ENCODE assay signal across 8 cellular contexts in the genomic region with DNA sequence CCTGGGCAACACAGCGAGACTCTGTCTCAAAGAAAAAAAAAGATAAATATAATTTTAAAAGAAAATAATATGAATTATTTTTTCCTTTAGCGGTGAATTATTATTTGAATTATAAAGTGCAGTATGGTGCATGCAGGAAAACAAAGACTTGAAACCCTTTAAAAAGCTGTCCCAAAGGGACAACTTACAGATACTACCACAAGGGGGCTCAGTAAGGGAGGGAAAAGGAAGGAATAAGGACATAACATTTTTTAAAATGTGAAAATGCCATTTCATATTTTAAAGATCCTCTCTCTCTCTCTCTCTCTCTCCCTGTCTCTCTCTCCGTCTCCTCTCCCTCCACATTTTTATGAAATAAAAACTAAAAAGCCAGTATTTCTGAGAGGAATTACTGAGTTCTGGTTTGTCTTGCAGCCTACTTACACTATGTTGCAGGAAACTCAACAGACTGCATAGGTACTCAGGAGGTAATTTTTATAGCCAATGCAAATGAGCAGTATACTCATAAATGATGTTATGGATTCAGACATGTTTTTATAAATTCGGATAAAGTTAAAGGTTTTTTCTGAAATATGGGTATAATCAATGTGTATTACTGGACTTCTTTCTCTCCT.
DNase-seq lines count a peak whose midpoint lies in the region; ATAC-seq and TF ChIP-seq lines count a peak whose summit lies in the region.

No MANE protein-coding gene starts in this region.

- no peak overlapping the region for H2AFZ ChIP-seq in GM23338

- H3K27ac Mint-ChIP-seq in GM23338: no peak overlapping the region
- H3K27ac Mint-ChIP-seq in brain: no peak overlapping the region
- H3K27ac Mint-ChIP-seq in nephron: no peak overlapping the region
- no peak overlapping the region for H3K27ac Mint-ChIP-seq in activated CD8-positive, alpha-beta memory T cell treated with anti-CD3 and anti-CD28 coated beads, Interleukin-2, amount 10 ng/mL, durations not matched to agents 7 days and 5 days

- H3K4me1 Mint-ChIP-seq in GM23338 (no peaks in the 10 kb centered on the region), brain (peaks cover 14% of the 10 kb centered on the region), nephron (no peaks in the 10 kb centered on the region)
- peaks cover 1% of the 10 kb centered on the region for H3K4me1 Mint-ChIP-seq in activated CD8-positive, alpha-beta memory T cell treated with anti-CD3 and anti-CD28 coated beads, Interleukin-2, amount 10 ng/mL, durations not matched to agents 7 days and 5 days

- H3K27me3 Mint-ChIP-seq in GM23338 (ENCODE audit: insufficient read depth, low read depth, poor library complexity): no peaks in the 10 kb centered on the region
- no peaks in the 10 kb centered on the region for H3K27me3 Mint-ChIP-seq in brain
- no peaks in the 10 kb centered on the region for H3K27me3 Mint-ChIP-seq in nephron (ENCODE audit: low read depth)
- H3K27me3 Mint-ChIP-seq in activated CD8-positive, alpha-beta memory T cell treated with anti-CD3 and anti-CD28 coated beads, Interleukin-2, amount 10 ng/mL, durations not matched to agents 7 days and 5 days: peaks cover 2% of the 10 kb centered on the region

- H4K20me1 ChIP-seq in GM23338 (replicated peaks; ENCODE audit: insufficient read depth): no peaks in the 10 kb centered on the region

- CTCF ChIA-PET in activated CD8-positive, alpha-beta memory T cell treated with anti-CD3 and anti-CD28 coated beads, Interleukin-2, amount 10 ng/mL, durations not matched to agents 7 days and 5 days (lab: Charles Lee): no interaction called here

- no peaks in the 10 kb centered on the region for H3K36me3 Mint-ChIP-seq in GM23338 (ENCODE audit: low read depth)
- H3K36me3 Mint-ChIP-seq in brain: no peaks in the 10 kb centered on the region
- no peaks in the 10 kb centered on the region for H3K36me3 Mint-ChIP-seq in nephron (ENCODE audit: low read depth)
- H3K36me3 Mint-ChIP-seq in activated CD8-positive, alpha-beta memory T cell treated with anti-CD3 and anti-CD28 coated beads, Interleukin-2, amount 10 ng/mL, durations not matched to agents 7 days and 5 days: no peaks in the 10 kb centered on the region

- H3K9me3 Mint-ChIP-seq in GM23338: no peaks in the 10 kb centered on the region
- H3K9me3 Mint-ChIP-seq in brain: peaks cover 0 to 3% (median 0%) of the 10 kb centered on the region in 5 experiments
- H3K9me3 Mint-ChIP-seq in nephron: no peaks in the 10 kb centered on the region
- no peaks in the 10 kb centered on the region for H3K9me3 Mint-ChIP-seq in activated CD8-positive, alpha-beta memory T cell treated with anti-CD3 and anti-CD28 coated beads, Interleukin-2, amount 10 ng/mL, durations not matched to agents 7 days and 5 days (ENCODE audit: low read depth)

- H3K4me2 ChIP-seq in GM23338: no peak overlapping the region

- peak; percentile 70 to 82 for TF ChIP-seq CTCF in GM23338 (conservative IDR thresholded peaks at IDR 0.05; ENCODE audit: low read depth in 2 of 2)
- TF ChIP-seq CTCF in brain (conservative IDR thresholded peaks at IDR 0.05): peak; percentile 74 to 79
- TF ChIP-seq CTCF in nephron (IDR thresholded peaks at IDR 0.05; ENCODE audit: unreplicated experiment in 3 of 3): peak; percentile 54 to 68 (median 68)

- H3K4me3 Mint-ChIP-seq in GM23338: no peak overlapping the region
- H3K4me3 Mint-ChIP-seq in brain: no peak overlapping the region
- no peak overlapping the region for H3K4me3 Mint-ChIP-seq in nephron
- H3K4me3 Mint-ChIP-seq in activated CD8-positive, alpha-beta memory T cell treated with anti-CD3 and anti-CD28 coated beads, Interleukin-2, amount 10 ng/mL, durations not matched to agents 7 days and 5 days: no peak overlapping the region

- no peaks in the 10 kb centered on the region for H3K27me3 ChIP-seq in GM23338 (ENCODE audit: insufficient read depth)

- no peaks in the 10 kb centered on the region for H3K79me2 ChIP-seq in GM23338 (replicated peaks; ENCODE audit: insufficient read depth)

- no peaks in the 10 kb centered on the region for H3K36me3 ChIP-seq in GM23338 (ENCODE audit: insufficient read depth)

- 0 out of 2 replicates have a peak overlapping the region, but pooled peaks have one; percentile 40 for H3K27ac ChIP-seq in GM23338 (ENCODE audit: low read depth)

- H3K4me3 ChIP-seq in GM23338: no peak overlapping the region

- DNase-seq in EH (ENCODE audit: low read depth) (peak; percentile 55), GM23338 (ENCODE audit: low spot score) (peak; percentile 73), NCI-H146 treated with DMSO at 0.1 percent for 48 hours (lab: John Stamatoyannopoulos, UW; ENCODE audit: unreplicated experiment) (peak; percentile 21), NCI-H2029 treated with DMSO at 0.1 percent for 48 hours (lab: John Stamatoyannopoulos, UW) (no peak)
- DNase-seq in activated CD8-positive, alpha-beta memory T cell treated with anti-CD3 and anti-CD28 coated beads, Interleukin-2, amount 10 ng/mL, durations not matched to agents 7 days and 5 days: no peak

- ATAC-seq in GM23338: peak; percentile 62
- ATAC-seq in activated CD8-positive, alpha-beta memory T cell treated with anti-CD3 and anti-CD28 coated beads, Interleukin-2, amount 10 ng/mL, durations not matched to agents 7 days and 5 days: no peak
- no peak for ATAC-seq in activated CD4-positive, CD25-positive, alpha-beta regulatory T cell treated with anti-CD3 and anti-CD28 coated beads, Interleukin-2, amount 50 U/mL, for 24 hours

- no peaks in the 10 kb centered on the region for H3K9me2 ChIP-seq in GM23338 (ENCODE audit: insufficient read depth)

- H3F3A ChIP-seq in GM23338 (replicated peaks; ENCODE audit: low read depth): no peaks in the 10 kb centered on the region

- H3K4me1 ChIP-seq in GM23338 (ENCODE audit: insufficient read depth): no peaks in the 10 kb centered on the region

TF ChIP-seq in GM23338, 12 proteins besides CTCF, POLR2A, EP300 and RAD21:
- TF ChIP-seq EZH2phosphoT487 (IDR thresholded peaks at IDR 0.05; ENCODE audit: unreplicated experiment): no peak
- TF ChIP-seq, protein P1, sequence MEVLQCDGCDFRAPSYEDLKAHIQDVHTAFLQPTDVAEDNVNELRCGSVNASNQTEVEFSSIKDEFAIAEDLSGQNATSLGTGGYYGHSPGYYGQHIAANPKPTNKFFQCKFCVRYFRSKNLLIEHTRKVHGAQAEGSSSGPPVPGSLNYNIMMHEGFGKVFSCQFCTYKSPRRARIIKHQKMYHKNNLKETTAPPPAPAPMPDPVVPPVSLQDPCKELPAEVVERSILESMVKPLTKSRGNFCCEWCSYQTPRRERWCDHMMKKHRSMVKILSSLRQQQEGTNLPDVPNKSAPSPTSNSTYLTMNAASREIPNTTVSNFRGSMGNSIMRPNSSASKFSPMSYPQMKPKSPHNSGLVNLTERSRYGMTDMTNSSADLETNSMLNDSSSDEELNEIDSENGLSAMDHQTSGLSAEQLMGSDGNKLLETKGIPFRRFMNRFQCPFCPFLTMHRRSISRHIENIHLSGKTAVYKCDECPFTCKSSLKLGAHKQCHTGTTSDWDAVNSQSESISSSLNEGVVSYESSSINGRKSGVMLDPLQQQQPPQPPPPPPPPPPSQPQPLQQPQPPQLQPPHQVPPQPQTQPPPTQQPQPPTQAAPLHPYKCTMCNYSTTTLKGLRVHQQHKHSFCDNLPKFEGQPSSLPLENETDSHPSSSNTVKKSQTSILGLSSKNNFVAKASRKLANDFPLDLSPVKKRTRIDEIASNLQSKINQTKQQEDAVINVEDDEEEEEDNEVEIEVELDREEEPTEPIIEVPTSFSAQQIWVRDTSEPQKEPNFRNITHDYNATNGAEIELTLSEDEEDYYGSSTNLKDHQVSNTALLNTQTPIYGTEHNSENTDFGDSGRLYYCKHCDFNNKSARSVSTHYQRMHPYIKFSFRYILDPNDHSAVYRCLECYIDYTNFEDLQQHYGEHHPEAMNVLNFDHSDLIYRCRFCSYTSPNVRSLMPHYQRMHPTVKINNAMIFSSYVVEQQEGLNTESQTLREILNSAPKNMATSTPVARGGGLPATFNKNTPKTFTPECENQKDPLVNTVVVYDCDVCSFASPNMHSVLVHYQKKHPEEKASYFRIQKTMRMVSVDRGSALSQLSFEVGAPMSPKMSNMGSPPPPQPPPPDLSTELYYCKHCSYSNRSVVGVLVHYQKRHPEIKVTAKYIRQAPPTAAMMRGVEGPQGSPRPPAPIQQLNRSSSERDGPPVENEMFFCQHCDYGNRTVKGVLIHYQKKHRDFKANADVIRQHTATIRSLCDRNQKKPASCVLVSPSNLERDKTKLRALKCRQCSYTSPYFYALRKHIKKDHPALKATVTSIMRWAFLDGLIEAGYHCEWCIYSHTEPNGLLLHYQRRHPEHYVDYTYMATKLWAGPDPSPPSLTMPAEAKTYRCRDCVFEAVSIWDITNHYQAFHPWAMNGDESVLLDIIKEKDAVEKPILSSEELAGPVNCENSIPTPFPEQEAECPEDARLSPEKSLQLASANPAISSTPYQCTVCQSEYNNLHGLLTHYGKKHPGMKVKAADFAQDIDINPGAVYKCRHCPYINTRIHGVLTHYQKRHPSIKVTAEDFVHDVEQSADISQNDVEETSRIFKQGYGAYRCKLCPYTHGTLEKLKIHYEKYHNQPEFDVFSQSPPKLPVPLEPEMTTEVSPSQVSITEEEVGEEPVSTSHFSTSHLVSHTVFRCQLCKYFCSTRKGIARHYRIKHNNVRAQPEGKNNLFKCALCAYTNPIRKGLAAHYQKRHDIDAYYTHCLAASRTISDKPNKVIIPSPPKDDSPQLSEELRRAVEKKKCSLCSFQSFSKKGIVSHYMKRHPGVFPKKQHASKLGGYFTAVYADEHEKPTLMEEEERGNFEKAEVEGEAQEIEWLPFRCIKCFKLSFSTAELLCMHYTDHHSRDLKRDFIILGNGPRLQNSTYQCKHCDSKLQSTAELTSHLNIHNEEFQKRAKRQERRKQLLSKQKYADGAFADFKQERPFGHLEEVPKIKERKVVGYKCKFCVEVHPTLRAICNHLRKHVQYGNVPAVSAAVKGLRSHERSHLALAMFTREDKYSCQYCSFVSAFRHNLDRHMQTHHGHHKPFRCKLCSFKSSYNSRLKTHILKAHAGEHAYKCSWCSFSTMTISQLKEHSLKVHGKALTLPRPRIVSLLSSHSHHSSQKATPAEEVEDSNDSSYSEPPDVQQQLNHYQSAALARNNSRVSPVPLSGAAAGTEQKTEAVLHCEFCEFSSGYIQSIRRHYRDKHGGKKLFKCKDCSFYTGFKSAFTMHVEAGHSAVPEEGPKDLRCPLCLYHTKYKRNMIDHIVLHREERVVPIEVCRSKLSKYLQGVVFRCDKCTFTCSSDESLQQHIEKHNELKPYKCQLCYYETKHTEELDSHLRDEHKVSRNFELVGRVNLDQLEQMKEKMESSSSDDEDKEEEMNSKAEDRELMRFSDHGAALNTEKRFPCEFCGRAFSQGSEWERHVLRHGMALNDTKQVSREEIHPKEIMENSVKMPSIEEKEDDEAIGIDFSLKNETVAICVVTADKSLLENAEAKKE (CRISPR knock-in tag; IDR thresholded peaks at IDR 0.05): no peak

Comparison
In these comparisons a context has a peak if more than half of its experiments do, and no peak if none do; other contexts are left out.
1. DNase-seq: peak in EH (single experiment), GM23338 (single experiment) and NCI-H146 treated with DMSO at 0.1 percent for 48 hours (single experiment); none in activated CD8-positive, alpha-beta memory T cell treated with anti-CD3 and anti-CD28 coated beads, Interleukin-2, amount 10 ng/mL, durations not matched to agents 7 days and 5 days (single experiment) and NCI-H2029 treated with DMSO at 0.1 percent for 48 hours (single experiment).
2. Peak in every context shown above with its lines, with median percentiles within 50 percentile points of each other: CTCF ChIP-seq.